ENCODE assay signal across 8 cellular contexts in genomic region chr19:41261474-41262190, GRCh38.
A peak's percentile ranks its signal among the peaks of the same experiment; 100 is the strongest.
DNase-seq lines count a peak whose midpoint lies in the region; ATAC-seq and TF ChIP-seq lines count a peak whose summit lies in the region.

No MANE protein-coding gene starts in this region.

- no peaks in the 10 kb centered on the region for H3K9me3 Mint-ChIP-seq in nephron progenitor cell

- TF ChIP-seq CTCF in nephron progenitor cell (IDR thresholded peaks at IDR 0.05), result no peak

- no peaks in the 10 kb centered on the region for H3K27me3 ChIP-seq in BLaER1 treated with 17β-estradiol and CSF1 and Interleukin-3, amounts not matched to agents 10 nM and 100 nM

- peak; percentile 62 for DNase-seq in OCI-M1 (lab: John Stamatoyannopoulos, UW)
- DNase-seq in effector CD4-positive, alpha-beta T cell, result peak; percentile 15
- DNase-seq in nephron progenitor cell, result no peak
- DNase-seq in SW 1271 (lab: John Stamatoyannopoulos, UW), result no peak
- DNase-seq in SIG-M5 (lab: John Stamatoyannopoulos, UW), result no peak

- H3K4me3 ChIP-seq in BLaER1 treated with 17β-estradiol and CSF1 and Interleukin-3, amounts not matched to agents 10 nM and 100 nM, result peak overlapping the region; percentile 67 to 83 (median 75)

- no peaks in the 10 kb centered on the region for H3K9me3 ChIP-seq in BLaER1 treated with 17β-estradiol and CSF1 and Interleukin-3, amounts not matched to agents 10 nM and 100 nM (replicated peaks in 1 of 11)

- peak overlapping the region; percentile 80 to 98 (median 91) for H3K9ac ChIP-seq in BLaER1 treated with 17β-estradiol and CSF1 and Interleukin-3, amounts not matched to agents 10 nM and 100 nM

- H3K4me1 Mint-ChIP-seq in nephron progenitor cell, result peaks cover 21% of the 10 kb centered on the region

- H3K4me3 Mint-ChIP-seq in nephron progenitor cell, result peak overlapping the region; percentile 100

- peaks cover 6% of the 10 kb centered on the region for H3K27me3 Mint-ChIP-seq in nephron progenitor cell (ENCODE audit: low read depth, poor library complexity)

- H4K20me1 ChIP-seq in BLaER1 treated with 17β-estradiol and CSF1 and Interleukin-3, amounts not matched to agents 10 nM and 100 nM, result peaks cover 4 to 14% (median 8%) of the 10 kb centered on the region in 11 experiments; a peak in 20 of 22 replicates

- peak overlapping the region in 10 of 11 experiments; percentile 19 to 97 (median 72); a peak in 14 of 22 replicates for H3K27ac ChIP-seq in BLaER1 treated with 17β-estradiol and CSF1 and Interleukin-3, amounts not matched to agents 10 nM and 100 nM

- H3K36me3 Mint-ChIP-seq in nephron progenitor cell (ENCODE audit: low read depth), result peaks cover 32% of the 10 kb centered on the region

- H3K36me3 ChIP-seq in BLaER1 treated with 17β-estradiol and CSF1 and Interleukin-3, amounts not matched to agents 10 nM and 100 nM, result peaks cover 0 to 8% (median 4%) of the 10 kb centered on the region in 11 experiments; a peak in 7 of 22 replicates

- H3K4me2 ChIP-seq in BLaER1 treated with 17β-estradiol and CSF1 and Interleukin-3, amounts not matched to agents 10 nM and 100 nM, result peak overlapping the region; percentile 86 to 98 (median 96)

- H3K4me1 ChIP-seq in BLaER1 treated with 17β-estradiol and CSF1 and Interleukin-3, amounts not matched to agents 10 nM and 100 nM, result peaks cover 17 to 22% (median 20%) of the 10 kb centered on the region in 10 experiments

- H3K27ac Mint-ChIP-seq in nephron progenitor cell, result peak overlapping the region; percentile 100

- no peak for ATAC-seq in GM19023 (IDR thresholded peaks at IDR 0.05; ENCODE audit: unreplicated experiment)
- ATAC-seq in HG02938 (IDR thresholded peaks at IDR 0.05; ENCODE audit: unreplicated experiment), result no peak

Comparison
In these comparisons a context has a peak if more than half of its experiments do, and no peak if none do; other contexts are left out.
1. DNase-seq: peak in OCI-M1 (single experiment) and effector CD4-positive, alpha-beta T cell (single experiment); none in nephron progenitor cell (single experiment), SW 1271 (0 of 2) and SIG-M5 (single experiment).